In genomic region chr19:9796113-9796773, GRCh38 we compare ENCODE assay signal across 7 cellular contexts.
A peak's percentile ranks its signal among the peaks of the same experiment; 100 is the strongest.
DNase-seq lines count a peak whose midpoint lies in the region; ATAC-seq and TF ChIP-seq lines count a peak whose summit lies in the region.

No MANE protein-coding gene starts in this region.

- ATAC-seq in GM18498 (IDR thresholded peaks at IDR 0.05; ENCODE audit: unreplicated experiment) = peak; percentile 53

- H3K9me3 ChIP-seq in OCI-LY3 (ENCODE audit: insufficient read depth, low read length) = no peaks in the 10 kb centered on the region

- H3K79me2 ChIP-seq in OCI-LY3 (ENCODE audit: low read length) = no peaks in the 10 kb centered on the region

- TF ChIP-seq CTCF in OCI-LY3 (IDR thresholded peaks at IDR 0.05; ENCODE audit: low read depth, low read length) = peak; percentile 91

- H3K36me3 ChIP-seq in OCI-LY3 (replicated peaks; ENCODE audit: low read depth, low read length) = no peaks in the 10 kb centered on the region

- H2AFZ ChIP-seq in OCI-LY3 (ENCODE audit: low read depth, low read length) = peak overlapping the region; percentile 83

- no peak overlapping the region for H3K9ac ChIP-seq in OCI-LY3 (ENCODE audit: low read length)

- no peaks in the 10 kb centered on the region for H3K27me3 ChIP-seq in OCI-LY3 (ENCODE audit: low read depth, low read length)

- DNase-seq in KG1 (lab: John Stamatoyannopoulos, UW) (peak; percentile 68), epidermal melanocyte (ENCODE audit: insufficient read length, low spot score) (peak; percentile 83), middle frontal gyrus (ENCODE audit: extremely low spot score, low spot score) (peak; percentile 81)
- peak; percentile 82 for DNase-seq in activated CD8-positive, alpha-beta memory T cell treated with anti-CD3 and anti-CD28 coated beads, Interleukin-2, amount 50 U/mL, for 4 hours
- DNase-seq in stimulated activated CD8-positive, alpha-beta memory T cell treated with anti-CD3 and anti-CD28 coated beads, Interleukin-4, amount 100 ng/mL, for 24 hours (ENCODE audit: low read depth) = peak; percentile 66

- H3K4me1 ChIP-seq in OCI-LY3 (ENCODE audit: low read length) = 0 out of 2 replicates have a peak, but pooled peaks cover 4% of the 10 kb centered on the region

- H3K27ac ChIP-seq in OCI-LY3 (ENCODE audit: low read length) = no peak overlapping the region

- H3K4me2 ChIP-seq in OCI-LY3 (ENCODE audit: low read length) = no peak overlapping the region

- no peak overlapping the region for H3K4me3 ChIP-seq in OCI-LY3 (ENCODE audit: low read length)

- no peaks in the 10 kb centered on the region; the same call in 1 of the 2 replicates for H4K20me1 ChIP-seq in OCI-LY3 (ENCODE audit: insufficient read depth, low read length)
